Comparison of ENCODE assay signal across 14 cellular contexts in genomic region chr13:64551755-64552154, GRCh38.
DNase-seq lines count a peak whose midpoint lies in the region; ATAC-seq and TF ChIP-seq lines count a peak whose summit lies in the region.
"Had no signal": no experiment of that assay in that cellular context is flagged by ENCODE, and none has a peak within 500 bp of the region (broad histone marks: within the 10 kb centered on the region; RNA-seq: fewer than 3 reads in every experiment).

No MANE protein-coding gene starts in this region.

- no peak overlapping the region for H3K9ac ChIP-seq in trophoblast cell (ENCODE audit: low read length)

- H3K27me3 ChIP-seq in trophoblast cell (ENCODE audit: insufficient read depth, low read length), result no peaks in the 10 kb centered on the region
- H3K27me3 ChIP-seq: upper lobe of left lung had no signal

- H3K14ac ChIP-seq in trophoblast cell (ENCODE audit: low read length), result no peak overlapping the region

- no peak overlapping the region for H3K4me2 ChIP-seq in trophoblast cell (ENCODE audit: low read length)

- H2BK120ac ChIP-seq in trophoblast cell (ENCODE audit: insufficient read depth, low read length, poor library complexity), result no peak overlapping the region

- no peaks in the 10 kb centered on the region for H3K9me3 ChIP-seq in trophoblast cell (ENCODE audit: insufficient read depth, low read depth, low read length)
- H3K9me3 ChIP-seq: upper lobe of left lung had no signal

- no CpG with 5 or more reads among the region's 1 CpG for whole genome bisulfite sequencing in trophoblast cell (ENCODE audit: extremely low coverage, insufficient coverage, insufficient read length)

- no peak for TF ChIP-seq CTCF in cardiac fibroblast (IDR thresholded peaks at IDR 0.05; ENCODE audit: low read depth, low read length)

- H3K4me1 ChIP-seq in trophoblast cell (ENCODE audit: control insufficient read depth in 1 of 2, insufficient read depth in 2 of 2, low read length in 2 of 2), result peaks cover 2 to 5% of the 10 kb centered on the region in 2 experiments
- H3K4me1 ChIP-seq: upper lobe of left lung had no signal

- H3K79me1 ChIP-seq in trophoblast cell (ENCODE audit: low read length), result peaks cover 10% of the 10 kb centered on the region

- H3K9me3 Mint-ChIP-seq in natural killer cell treated with Interleukin-12 subunit alpha and Interleukin-12 subunit beta and Interleukin-15 and Interleukin-18, amount 100 ng/mL, for 72 hours, result peaks cover 18% of the 10 kb centered on the region

- no peak overlapping the region for H3K4ac ChIP-seq in trophoblast cell (ENCODE audit: low read depth, low read length)

- no peak overlapping the region for H3K27ac Mint-ChIP-seq in natural killer cell treated with Interleukin-12 subunit alpha and Interleukin-12 subunit beta and Interleukin-15 and Interleukin-18, amount 100 ng/mL, for 72 hours
- H3K27ac Mint-ChIP-seq: activated naive CD4-positive, alpha-beta T cell treated with anti-CD3 and anti-CD28 coated beads for 36 hours had no signal

- H4K12ac ChIP-seq in trophoblast cell (ENCODE audit: low read depth, low read length), result no peak overlapping the region

- H2AFZ ChIP-seq in trophoblast cell (ENCODE audit: insufficient read depth, low read length, poor library complexity), result no peak overlapping the region

- H3K4me3 ChIP-seq in cardiac fibroblast (replicated peaks in 1 of 2; ENCODE audit: low read depth in 2 of 2, low read length in 2 of 2), result no peak overlapping the region
- no peak overlapping the region for H3K4me3 ChIP-seq in trophoblast cell (ENCODE audit: low read depth, low read length)
- H3K4me3 ChIP-seq: upper lobe of left lung had no signal

- H3K4me1 Mint-ChIP-seq in natural killer cell treated with Interleukin-12 subunit alpha and Interleukin-12 subunit beta and Interleukin-15 and Interleukin-18, amount 100 ng/mL, for 72 hours (ENCODE audit: low read depth in 2 of 2), result no peaks in the 10 kb centered on the region

- H2BK5ac ChIP-seq in trophoblast cell (ENCODE audit: low read depth, low read length, poor library complexity), result no peak overlapping the region

- H3K27ac ChIP-seq in trophoblast cell (ENCODE audit: low read depth, low read length), result peak overlapping the region; percentile 94
- H3K27ac ChIP-seq: upper lobe of left lung had no signal

- H2BK12ac ChIP-seq in trophoblast cell (ENCODE audit: low read length), result no peak overlapping the region

- no peak overlapping the region for H4K91ac ChIP-seq in trophoblast cell (ENCODE audit: low read depth, low read length)

- H3K18ac ChIP-seq in trophoblast cell (ENCODE audit: low read length), result no peak overlapping the region

- H3K36me3 Mint-ChIP-seq in natural killer cell treated with Interleukin-12 subunit alpha and Interleukin-12 subunit beta and Interleukin-15 and Interleukin-18, amount 100 ng/mL, for 72 hours, result peaks cover 7% of the 10 kb centered on the region

- no peak overlapping the region for H4K8ac ChIP-seq in trophoblast cell (ENCODE audit: low read depth, low read length)

- no peaks in the 10 kb centered on the region for H3K79me2 ChIP-seq in trophoblast cell (ENCODE audit: control insufficient read depth, insufficient read depth, low read length, poor library complexity)

- ATAC-seq in natural killer cell treated with Interleukin-12 subunit alpha and Interleukin-12 subunit beta and Interleukin-15 and Interleukin-18, amount 100 ng/mL, for 72 hours, result no peak
- ATAC-seq in GM18498 (IDR thresholded peaks at IDR 0.05; ENCODE audit: unreplicated experiment), result no peak
- no peak for ATAC-seq in GM21737 (IDR thresholded peaks at IDR 0.05; ENCODE audit: unreplicated experiment)

- H3K36me3 ChIP-seq in trophoblast cell (ENCODE audit: control insufficient read depth in 1 of 2, insufficient read depth in 2 of 2, low read length in 2 of 2), result no peaks in the 10 kb centered on the region
- H3K36me3 ChIP-seq: upper lobe of left lung had no signal

- peak; percentile 62 for DNase-seq in DMS153 (lab: John Stamatoyannopoulos, UW)
- DNase-seq in DMS153 treated with DMSO at 0.1 percent for 48 hours (lab: John Stamatoyannopoulos, UW; ENCODE audit: unreplicated experiment), result no peak
- DNase-seq in NCI-H69 (lab: John Stamatoyannopoulos, UW), result peak; percentile 96
- DNase-seq in cardiac fibroblast (ENCODE audit: low read depth in 2 of 2), result peak; percentile 51 to 98
- DNase-seq in trophoblast cell, result peak in 1 of 2 donors; percentile 13
- no peak for DNase-seq in natural killer cell treated with Interleukin-12 subunit alpha and Interleukin-12 subunit beta and Interleukin-15 and Interleukin-18, amount 100 ng/mL, for 72 hours (ENCODE audit: low spot score)
- DNase-seq: 8988T; activated naive CD4-positive, alpha-beta T cell treated with anti-CD3 and anti-CD28 coated beads for 36 hours; cerebellar nuclear complex; GOT3; NCI-H2227 treated with DMSO at 0.1 percent for 48 hours; upper lobe of left lung had no signal

- H3K23ac ChIP-seq in trophoblast cell (ENCODE audit: low read length), result no peak overlapping the region

- H3K4me3 Mint-ChIP-seq in natural killer cell treated with Interleukin-12 subunit alpha and Interleukin-12 subunit beta and Interleukin-15 and Interleukin-18, amount 100 ng/mL, for 72 hours, result no peak overlapping the region
- H3K4me3 Mint-ChIP-seq: activated naive CD4-positive, alpha-beta T cell treated with anti-CD3 and anti-CD28 coated beads for 36 hours had no signal

- no peaks in the 10 kb centered on the region for H3K27me3 Mint-ChIP-seq in natural killer cell treated with Interleukin-12 subunit alpha and Interleukin-12 subunit beta and Interleukin-15 and Interleukin-18, amount 100 ng/mL, for 72 hours

- H2AK5ac ChIP-seq in trophoblast cell (ENCODE audit: low read length), result no peak overlapping the region

Comparison
In these comparisons a context has a peak if more than half of its experiments do, and no peak if none do; other contexts are left out.
1. DNase-seq: peak in DMS153 (single experiment), NCI-H69 (single experiment) and cardiac fibroblast (2 of 2); none in DMS153 treated with DMSO at 0.1 percent for 48 hours (single experiment) and natural killer cell treated with Interleukin-12 subunit alpha and Interleukin-12 subunit beta and Interleukin-15 and Interleukin-18, amount 100 ng/mL, for 72 hours (single experiment).